22 cellular contexts compared by ENCODE assay signal in genomic region chr7:18386590-18386989, GRCh38.
DNase-seq lines count a peak whose midpoint lies in the region; ATAC-seq and TF ChIP-seq lines count a peak whose summit lies in the region.
"Had no signal": no experiment of that assay in that cellular context is flagged by ENCODE, and none has a peak within 500 bp of the region (broad histone marks: within the 10 kb centered on the region; RNA-seq: fewer than 3 reads in every experiment).

No MANE protein-coding gene starts in this region.

- H3K36me3 Mint-ChIP-seq in GM23338 (ENCODE audit: low read depth) (no peaks in the 10 kb centered on the region), activated B cell treated with CpG ODN at 0.5 μM for 24 hours (ENCODE audit: low read depth) (no peaks in the 10 kb centered on the region), WTC11 (no peaks in the 10 kb centered on the region)
- H3K36me3 Mint-ChIP-seq: CD8-positive, alpha-beta memory T cell had no signal

- peaks cover 2% of the 10 kb centered on the region for H3K27me3 Mint-ChIP-seq in GM23338 (ENCODE audit: insufficient read depth, low read depth, poor library complexity)
- H3K27me3 Mint-ChIP-seq in activated B cell treated with CpG ODN at 0.5 μM for 24 hours = no peaks in the 10 kb centered on the region
- no peaks in the 10 kb centered on the region for H3K27me3 Mint-ChIP-seq in WTC11 (ENCODE audit: low read depth)
- H3K27me3 Mint-ChIP-seq: CD8-positive, alpha-beta memory T cell had no signal

- no peaks in the 10 kb centered on the region for H3F3A ChIP-seq in GM23338 (replicated peaks; ENCODE audit: low read depth)

- H3K4me3 Mint-ChIP-seq in GM23338 (no peak overlapping the region), activated B cell treated with CpG ODN at 0.5 μM for 24 hours (no peak overlapping the region), WTC11 (no peak overlapping the region)
- H3K4me3 Mint-ChIP-seq: CD8-positive, alpha-beta memory T cell; HFFc6 had no signal

- H3K27ac Mint-ChIP-seq in GM23338 = peak overlapping the region; percentile 1; the same call in 1 of the 2 replicates
- H3K27ac Mint-ChIP-seq in activated B cell treated with CpG ODN at 0.5 μM for 24 hours = peak overlapping the region; percentile 3
- H3K27ac Mint-ChIP-seq in WTC11 = no peak overlapping the region
- H3K27ac Mint-ChIP-seq: HFFc6 had no signal

- no peaks in the 10 kb centered on the region for H3K79me2 ChIP-seq in GM23338 (replicated peaks; ENCODE audit: insufficient read depth)

- TF ChIP-seq CTCF in GM23338 (conservative IDR thresholded peaks at IDR 0.05; ENCODE audit: low read depth in 2 of 2) (no peak), activated B cell treated with CpG ODN at 0.5 μM for 24 hours (IDR thresholded peaks at IDR 0.05) (no peak), WTC11 (IDR thresholded peaks at IDR 0.05) (no peak)

- no peak overlapping the region for H3K4me2 ChIP-seq in GM23338

- DNase-seq in GM23338 (ENCODE audit: low spot score) (no peak), activated B cell treated with CpG ODN at 0.5 μM for 24 hours (no peak), hepatic stellate cell (ENCODE audit: low spot score) (peak; percentile 7), WTC11 (ENCODE audit: low spot score) (no peak)
- DNase-seq: AML-193; CD8-positive, alpha-beta memory T cell; GF-D8; H7; HFFc6; KG1; NCI-H1092; NCI-H146; NCI-H2029 treated with DMSO at 0.1 percent for 48 hours; NCI-H2171 treated with DMSO at 0.1 percent for 48 hours; NCI-H524 treated with DMSO at 0.1 percent for 48 hours; NCI-H82; T-helper 1 cell had no signal

- H3K9me2 ChIP-seq in GM23338 (ENCODE audit: insufficient read depth) = no peaks in the 10 kb centered on the region

- no peaks in the 10 kb centered on the region for H3K36me3 ChIP-seq in GM23338 (ENCODE audit: insufficient read depth)

- no peak for ATAC-seq in GM23338
- ATAC-seq in activated B cell treated with CpG ODN at 0.5 μM for 24 hours (ENCODE audit: low read depth) = no peak
- no peak for ATAC-seq in HG02642 (IDR thresholded peaks at IDR 0.05; ENCODE audit: poor library complexity, unreplicated experiment)
- ATAC-seq in HG03439 (IDR thresholded peaks at IDR 0.05; ENCODE audit: unreplicated experiment) = no peak
- no peak for ATAC-seq in HG02623 (IDR thresholded peaks at IDR 0.05; ENCODE audit: unreplicated experiment)
- no peak for ATAC-seq in WTC11
- ATAC-seq: Panc1 had no signal

- no peak overlapping the region for H3K27ac ChIP-seq in GM23338 (ENCODE audit: low read depth)
- H3K27ac ChIP-seq: C4-2B had no signal

- H3K4me1 ChIP-seq in GM23338 (ENCODE audit: insufficient read depth) = peaks cover 27% of the 10 kb centered on the region

- H2AFZ ChIP-seq in GM23338 = peak overlapping the region; percentile 8; the same call in 1 of the 2 replicates

- intact Hi-C loops in activated B cell treated with CpG ODN at 0.5 μM for 24 hours (cut with micrococcal nuclease) = no loop called here

- H3K9me3 Mint-ChIP-seq in GM23338 = no peaks in the 10 kb centered on the region
- H3K9me3 Mint-ChIP-seq in activated B cell treated with CpG ODN at 0.5 μM for 24 hours = no peaks in the 10 kb centered on the region
- H3K9me3 Mint-ChIP-seq in WTC11 = no peaks in the 10 kb centered on the region
- H3K9me3 Mint-ChIP-seq: CD8-positive, alpha-beta memory T cell; HFFc6 had no signal

- H3K4me1 Mint-ChIP-seq in GM23338 (peaks cover 36% of the 10 kb centered on the region), activated B cell treated with CpG ODN at 0.5 μM for 24 hours (peaks cover 50% of the 10 kb centered on the region), WTC11 (peaks cover 47% of the 10 kb centered on the region)
- H3K4me1 Mint-ChIP-seq: CD8-positive, alpha-beta memory T cell had no signal

- H3K27me3 ChIP-seq in GM23338 (ENCODE audit: insufficient read depth) = no peaks in the 10 kb centered on the region

- H4K20me1 ChIP-seq in GM23338 (replicated peaks; ENCODE audit: insufficient read depth) = no peaks in the 10 kb centered on the region

- POLR2A ChIA-PET in activated B cell treated with CpG ODN at 0.5 μM for 24 hours (lab: Charles Lee) (no interaction called here), WTC11 (lab: Charles Lee) (no interaction called here)

- CTCF ChIA-PET in activated B cell treated with CpG ODN at 0.5 μM for 24 hours (lab: Charles Lee) (no interaction called here), WTC11 (lab: Charles Lee) (no interaction called here)

- H3K4me3 ChIP-seq in GM23338 = no peak overlapping the region

TF ChIP-seq in GM23338, 12 proteins besides CTCF, POLR2A, EP300 and RAD21 (continues in another document):
- TF ChIP-seq NANOG (IDR thresholded peaks at IDR 0.05; ENCODE audit: borderline replicate concordance) = no peak
- no peak for TF ChIP-seq ZNF331 (CRISPR knock-in tag; IDR thresholded peaks at IDR 0.05; ENCODE audit: low read depth)
- TF ChIP-seq EZH2 (IDR thresholded peaks at IDR 0.05; ENCODE audit: low read depth, unreplicated experiment) = no peak
- TF ChIP-seq, protein P1, sequence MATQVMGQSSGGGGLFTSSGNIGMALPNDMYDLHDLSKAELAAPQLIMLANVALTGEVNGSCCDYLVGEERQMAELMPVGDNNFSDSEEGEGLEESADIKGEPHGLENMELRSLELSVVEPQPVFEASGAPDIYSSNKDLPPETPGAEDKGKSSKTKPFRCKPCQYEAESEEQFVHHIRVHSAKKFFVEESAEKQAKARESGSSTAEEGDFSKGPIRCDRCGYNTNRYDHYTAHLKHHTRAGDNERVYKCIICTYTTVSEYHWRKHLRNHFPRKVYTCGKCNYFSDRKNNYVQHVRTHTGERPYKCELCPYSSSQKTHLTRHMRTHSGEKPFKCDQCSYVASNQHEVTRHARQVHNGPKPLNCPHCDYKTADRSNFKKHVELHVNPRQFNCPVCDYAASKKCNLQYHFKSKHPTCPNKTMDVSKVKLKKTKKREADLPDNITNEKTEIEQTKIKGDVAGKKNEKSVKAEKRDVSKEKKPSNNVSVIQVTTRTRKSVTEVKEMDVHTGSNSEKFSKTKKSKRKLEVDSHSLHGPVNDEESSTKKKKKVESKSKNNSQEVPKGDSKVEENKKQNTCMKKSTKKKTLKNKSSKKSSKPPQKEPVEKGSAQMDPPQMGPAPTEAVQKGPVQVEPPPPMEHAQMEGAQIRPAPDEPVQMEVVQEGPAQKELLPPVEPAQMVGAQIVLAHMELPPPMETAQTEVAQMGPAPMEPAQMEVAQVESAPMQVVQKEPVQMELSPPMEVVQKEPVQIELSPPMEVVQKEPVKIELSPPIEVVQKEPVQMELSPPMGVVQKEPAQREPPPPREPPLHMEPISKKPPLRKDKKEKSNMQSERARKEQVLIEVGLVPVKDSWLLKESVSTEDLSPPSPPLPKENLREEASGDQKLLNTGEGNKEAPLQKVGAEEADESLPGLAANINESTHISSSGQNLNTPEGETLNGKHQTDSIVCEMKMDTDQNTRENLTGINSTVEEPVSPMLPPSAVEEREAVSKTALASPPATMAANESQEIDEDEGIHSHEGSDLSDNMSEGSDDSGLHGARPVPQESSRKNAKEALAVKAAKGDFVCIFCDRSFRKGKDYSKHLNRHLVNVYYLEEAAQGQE (IDR thresholded peaks at IDR 0.05; ENCODE audit: unreplicated experiment) = no peak
- TF ChIP-seq, protein P2, sequence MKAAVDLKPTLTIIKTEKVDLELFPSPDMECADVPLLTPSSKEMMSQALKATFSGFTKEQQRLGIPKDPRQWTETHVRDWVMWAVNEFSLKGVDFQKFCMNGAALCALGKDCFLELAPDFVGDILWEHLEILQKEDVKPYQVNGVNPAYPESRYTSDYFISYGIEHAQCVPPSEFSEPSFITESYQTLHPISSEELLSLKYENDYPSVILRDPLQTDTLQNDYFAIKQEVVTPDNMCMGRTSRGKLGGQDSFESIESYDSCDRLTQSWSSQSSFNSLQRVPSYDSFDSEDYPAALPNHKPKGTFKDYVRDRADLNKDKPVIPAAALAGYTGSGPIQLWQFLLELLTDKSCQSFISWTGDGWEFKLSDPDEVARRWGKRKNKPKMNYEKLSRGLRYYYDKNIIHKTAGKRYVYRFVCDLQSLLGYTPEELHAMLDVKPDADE (IDR thresholded peaks at IDR 0.05) = no peak

TF ChIP-seq in WTC11, 78 proteins besides CTCF, POLR2A, EP300 and RAD21:
- TF ChIP-seq JUN (CRISPR knock-in tag; IDR thresholded peaks at IDR 0.05) = no peak
- TF ChIP-seq E2F5 (CRISPR knock-in tag; IDR thresholded peaks at IDR 0.05) = no peak
- no peak for TF ChIP-seq MYBL2 (CRISPR knock-in tag; IDR thresholded peaks at IDR 0.05)
- TF ChIP-seq HMGXB4 (CRISPR knock-in tag; IDR thresholded peaks at IDR 0.05) = no peak
- TF ChIP-seq ZNF396 (CRISPR knock-in tag; IDR thresholded peaks at IDR 0.05; ENCODE audit: borderline replicate concordance) = no peak
- TF ChIP-seq, protein P3, sequence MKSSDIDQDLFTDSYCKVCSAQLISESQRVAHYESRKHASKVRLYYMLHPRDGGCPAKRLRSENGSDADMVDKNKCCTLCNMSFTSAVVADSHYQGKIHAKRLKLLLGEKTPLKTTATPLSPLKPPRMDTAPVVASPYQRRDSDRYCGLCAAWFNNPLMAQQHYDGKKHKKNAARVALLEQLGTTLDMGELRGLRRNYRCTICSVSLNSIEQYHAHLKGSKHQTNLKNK (CRISPR knock-in tag; IDR thresholded peaks at IDR 0.05) = no peak
- no peak for TF ChIP-seq SMAD4 (CRISPR knock-in tag; IDR thresholded peaks at IDR 0.05)
- no peak for TF ChIP-seq FOXJ3 (CRISPR knock-in tag; IDR thresholded peaks at IDR 0.05; ENCODE audit: borderline replicate concordance)
- TF ChIP-seq ZNF317 (CRISPR knock-in tag; IDR thresholded peaks at IDR 0.05; ENCODE audit: borderline replicate concordance, low read depth) = no peak
